Comparison of ENCODE assay signal across 24 cellular contexts in genomic region chr19:5941673-5942072, GRCh38. TPM values are rescaled to one million over a fixed set of nuclear protein-coding genes. Genes with fewer than 3 reads are reported as not detected.
A peak's percentile ranks its signal among the peaks of the same experiment; 100 is the strongest.
DNase-seq lines count a peak whose midpoint lies in the region; ATAC-seq and TF ChIP-seq lines count a peak whose summit lies in the region.
"Had no signal": no experiment of that assay in that cellular context is flagged by ENCODE, and none has a peak within 500 bp of the region (broad histone marks: within the 10 kb centered on the region; RNA-seq: fewer than 3 reads in every experiment).

No MANE protein-coding gene starts in this region.

- no peak for TF ChIP-seq CTCF in esophagus squamous epithelium (IDR thresholded peaks at IDR 0.05)
- no peak for TF ChIP-seq CTCF in nephron (IDR thresholded peaks at IDR 0.05; ENCODE audit: unreplicated experiment in 3 of 3)
- no peak for TF ChIP-seq CTCF in transverse colon (IDR thresholded peaks at IDR 0.05)

- in situ Hi-C loops in transverse colon (cut with MboI; ENCODE audit: low pct_ligation_motif_present in 1 of 4, low pct_unique_long_range_greater_than_20kb in 1 of 4, low sequenced_read_pairs in 3 of 4) = no loop called here

- TF ChIP-seq POLR2A in esophagus squamous epithelium (IDR thresholded peaks at IDR 0.05) = no peak
- no peak for TF ChIP-seq POLR2A in transverse colon (IDR thresholded peaks at IDR 0.05)

- no peak for TF ChIP-seq EP300 in transverse colon (IDR thresholded peaks at IDR 0.05; ENCODE audit: low read depth)

- H3K9me3 ChIP-seq in esophagus squamous epithelium = no peaks in the 10 kb centered on the region
- no peaks in the 10 kb centered on the region for H3K9me3 ChIP-seq in transverse colon
- H3K9me3 ChIP-seq: adrenal gland, upper lobe of left lung had no signal

- H3K36me3 ChIP-seq in esophagus squamous epithelium (peaks cover 10 to 69% (median 11%) of the 10 kb centered on the region in 3 donors), transverse colon (peaks cover 0 to 12% (median 5%) of the 10 kb centered on the region in 4 donors)

- H3K27me3 ChIP-seq in esophagus squamous epithelium = no peaks in the 10 kb centered on the region
- no peaks in the 10 kb centered on the region for H3K27me3 ChIP-seq in transverse colon
- H3K27me3 ChIP-seq: adrenal gland, foreskin keratinocyte, upper lobe of left lung had no signal

- H3K4me1 Mint-ChIP-seq in activated T-cell treated with anti-CD3 and anti-CD28 coated beads, Interleukin-2, amount 50 U/mL, for 72 hours (ENCODE audit: low read depth) = peaks cover 30% of the 10 kb centered on the region
- peaks cover 70% of the 10 kb centered on the region for H3K4me1 Mint-ChIP-seq in nephron

- intact Hi-C loops in esophagus squamous epithelium (cut with DNase I) (no loop called here), transverse colon (cut with DNase I; ENCODE audit: low total_unique reads) (no loop called here)

- no peak for DNase-seq in activated T-cell treated with anti-CD3 and anti-CD28 coated beads, Interleukin-2, amount 50 U/mL, for 72 hours
- DNase-seq in activated T-cell treated with anti-CD3 and anti-CD28 coated beads for 4 hours = no peak
- DNase-seq in esophagus squamous epithelium (lab: John Stamatoyannopoulos, UW) = no peak
- DNase-seq in transverse colon = no peak
- no peak for DNase-seq in DMS153 (lab: John Stamatoyannopoulos, UW)
- DNase-seq in LoVo (ENCODE audit: low spot score) = no peak
- DNase-seq: activated naive CD4-positive, alpha-beta T cell treated with anti-CD3 and anti-CD28 coated beads, Interleukin-2, amount 10 ng/mL, durations not matched to agents 7 days and 5 days; adrenal gland; cerebellar nuclear complex; dermis blood vessel endothelial cell; foreskin keratinocyte; KBM-7; mammary epithelial cell; NCI-H1105; NCI-H2029; upper lobe of left lung had no signal

- peaks cover 0 to 8% of the 10 kb centered on the region in 2 donors for H3K36me3 Mint-ChIP-seq in activated T-cell treated with anti-CD3 and anti-CD28 coated beads, Interleukin-2, amount 50 U/mL, for 72 hours (ENCODE audit: insufficient read depth in 2 of 2)
- H3K36me3 Mint-ChIP-seq in nephron (ENCODE audit: low read depth) = peaks cover 47% of the 10 kb centered on the region

- no peak for ATAC-seq in activated T-cell treated with anti-CD3 and anti-CD28 coated beads, Interleukin-2, amount 50 U/mL, for 72 hours (replicated peaks in 1 of 2)
- ATAC-seq in GM19035 (IDR thresholded peaks at IDR 0.05; ENCODE audit: unreplicated experiment) = no peak
- ATAC-seq: activated T-helper 17 cell treated with anti-CD3 and anti-CD28 coated beads, Interleukin-2, amount 50 U/mL, for 72 hours; esophagus mucosa; foreskin keratinocyte; stimulated activated memory B cell treated with anti-CD40 and anti-IgM and Interleukin-4, amounts not matched to agents 10 μg/mL and 1 μg/mL and 100 μg/mL, for 72 hours had no signal

- H3K4me3 ChIP-seq in esophagus squamous epithelium (no peak overlapping the region), transverse colon (no peak overlapping the region)
- H3K4me3 ChIP-seq: adrenal gland, SK-N-MC, upper lobe of left lung had no signal

- WGBS in esophagus squamous epithelium, 2 donors = 77 to 86% methylated on average over 4 of the region's 11 CpGs
- 83 to 94% methylated on average over 5 to 11 of the region's 11 CpGs for WGBS in transverse colon (ENCODE audit: low coverage in 1 of 2), 2 donors

- H3K4me3 Mint-ChIP-seq in activated T-cell treated with anti-CD3 and anti-CD28 coated beads, Interleukin-2, amount 50 U/mL, for 72 hours = no peak overlapping the region
- peak overlapping the region in 2 of 3 experiments; percentile 6 to 20 for H3K4me3 Mint-ChIP-seq in nephron
- H3K4me3 Mint-ChIP-seq: activated naive CD4-positive, alpha-beta T cell treated with anti-CD3 and anti-CD28 coated beads, Interleukin-2, amount 10 ng/mL, durations not matched to agents 7 days and 5 days; activated T-helper 17 cell treated with anti-CD3 and anti-CD28 coated beads, Interleukin-2, amount 50 U/mL, for 72 hours; stimulated activated memory B cell treated with anti-CD40 and anti-IgM and Interleukin-4, amounts not matched to agents 10 μg/mL and 1 μg/mL and 100 μg/mL, for 72 hours; T-helper 1 cell treated with Interleukin-12 subunit alpha and Interleukin-12 subunit beta and Interleukin-4 antibody, amounts not matched to agents 30 μg/mL and 1 μg/mL, for 36 hours had no signal

- H3K27ac Mint-ChIP-seq in activated T-cell treated with anti-CD3 and anti-CD28 coated beads, Interleukin-2, amount 50 U/mL, for 72 hours = peak overlapping the region; percentile 54
- H3K27ac Mint-ChIP-seq in nephron = peak overlapping the region; percentile 81 to 98 (median 86)
- H3K27ac Mint-ChIP-seq: activated naive CD4-positive, alpha-beta T cell treated with anti-CD3 and anti-CD28 coated beads, Interleukin-2, amount 10 ng/mL, durations not matched to agents 7 days and 5 days; activated T-helper 17 cell treated with anti-CD3 and anti-CD28 coated beads, Interleukin-2, amount 50 U/mL, for 72 hours; stimulated activated memory B cell treated with anti-CD40 and anti-IgM and Interleukin-4, amounts not matched to agents 10 μg/mL and 1 μg/mL and 100 μg/mL, for 72 hours; T-helper 1 cell treated with Interleukin-12 subunit alpha and Interleukin-12 subunit beta and Interleukin-4 antibody, amounts not matched to agents 30 μg/mL and 1 μg/mL, for 36 hours had no signal

- no peaks in the 10 kb centered on the region for H3K9me3 Mint-ChIP-seq in activated T-cell treated with anti-CD3 and anti-CD28 coated beads, Interleukin-2, amount 50 U/mL, for 72 hours
- H3K9me3 Mint-ChIP-seq in nephron = no peaks in the 10 kb centered on the region
- H3K9me3 Mint-ChIP-seq: activated naive CD4-positive, alpha-beta T cell treated with anti-CD3 and anti-CD28 coated beads, Interleukin-2, amount 10 ng/mL, durations not matched to agents 7 days and 5 days; activated T-helper 17 cell treated with anti-CD3 and anti-CD28 coated beads, Interleukin-2, amount 50 U/mL, for 72 hours; stimulated activated memory B cell treated with anti-CD40 and anti-IgM and Interleukin-4, amounts not matched to agents 10 μg/mL and 1 μg/mL and 100 μg/mL, for 72 hours; T-helper 1 cell treated with Interleukin-12 subunit alpha and Interleukin-12 subunit beta and Interleukin-4 antibody, amounts not matched to agents 30 μg/mL and 1 μg/mL, for 36 hours had no signal

- H3K27ac ChIP-seq in esophagus squamous epithelium (peak overlapping the region in 3 of 4 donors; percentile 44 to 59 (median 49)), transverse colon (peak overlapping the region; percentile 17 to 78 (median 66))
- H3K27ac ChIP-seq: C4-2B, foreskin keratinocyte, SK-N-MC, upper lobe of left lung had no signal

- H3K4me1 ChIP-seq in esophagus squamous epithelium (peaks cover 0 to 35% (median 21%) of the 10 kb centered on the region in 3 donors), transverse colon (peaks cover 9 to 45% (median 20%) of the 10 kb centered on the region in 4 donors)
- H3K4me1 ChIP-seq: foreskin keratinocyte had no signal

- H3K27me3 Mint-ChIP-seq in activated T-cell treated with anti-CD3 and anti-CD28 coated beads, Interleukin-2, amount 50 U/mL, for 72 hours (ENCODE audit: low read depth) = no peaks in the 10 kb centered on the region
- no peaks in the 10 kb centered on the region for H3K27me3 Mint-ChIP-seq in nephron (ENCODE audit: low read depth)
- H3K27me3 Mint-ChIP-seq: activated naive CD4-positive, alpha-beta T cell treated with anti-CD3 and anti-CD28 coated beads, Interleukin-2, amount 10 ng/mL, durations not matched to agents 7 days and 5 days; activated T-helper 17 cell treated with anti-CD3 and anti-CD28 coated beads, Interleukin-2, amount 50 U/mL, for 72 hours; stimulated activated memory B cell treated with anti-CD40 and anti-IgM and Interleukin-4, amounts not matched to agents 10 μg/mL and 1 μg/mL and 100 μg/mL, for 72 hours had no signal

RNA-seq across cellular contexts. Expression of gene CAPS, which starts 27.6 kb away (rescaled TPM):
- 10 to 100 TPM; 12.9 to 20.9 TPM for total RNA-seq in activated T-cell treated with anti-CD3 and anti-CD28 coated beads, Interleukin-2, amount 50 U/mL, for 72 hours
- total RNA-seq in esophagus squamous epithelium (10 to 100 TPM in 2 of 4 donors, 1 to 10 TPM in 2; 3.3 to 13.7 (median 7.3) TPM), transverse colon (10 to 100 TPM; 24.6 to 57.3 (median 38.0) TPM)

RNA-seq across cellular contexts. Expression of gene RANBP3, which starts 36.3 kb away (rescaled TPM):
- 100 to 1,000 TPM in 1 of 2 donors, 10 to 100 TPM in 1; 89.2 to 108 TPM for total RNA-seq in activated T-cell treated with anti-CD3 and anti-CD28 coated beads, Interleukin-2, amount 50 U/mL, for 72 hours
- total RNA-seq in esophagus squamous epithelium (10 to 100 TPM; 38.0 to 77.8 (median 39.6) TPM), transverse colon (100 to 1,000 TPM in 1 of 4 donors, 10 to 100 TPM in 3; 58.9 to 175 (median 65.0) TPM)

RNA-seq across cellular contexts. Expression of gene VMAC, which starts 37.0 kb away (rescaled TPM):
- total RNA-seq in activated T-cell treated with anti-CD3 and anti-CD28 coated beads, Interleukin-2, amount 50 U/mL, for 72 hours = 10 to 100 TPM in 1 of 2 donors, 1 to 10 TPM in 1; 8.7 to 10.5 TPM
- 1 to 10 TPM; 3.1 to 8.6 (median 5.6) TPM for total RNA-seq in esophagus squamous epithelium
- 10 to 100 TPM in 2 of 4 donors, 1 to 10 TPM in 2; 8.9 to 59.5 (median 18.4) TPM for total RNA-seq in transverse colon

RNA-seq across cellular contexts. Expression of gene NDUFA11, which starts 38.1 kb away (rescaled TPM):
- total RNA-seq in activated T-cell treated with anti-CD3 and anti-CD28 coated beads, Interleukin-2, amount 50 U/mL, for 72 hours = 100 to 1,000 TPM; 158 to 174 TPM
- total RNA-seq in esophagus squamous epithelium (100 to 1,000 TPM; 204 to 277 (median 234) TPM), transverse colon (100 to 1,000 TPM; 149 to 352 (median 235) TPM)

Comparison
In these comparisons a context has a peak if more than half of its experiments do, and no peak if none do; other contexts are left out.
1. H3K4me3 Mint-ChIP-seq: peak in nephron (2 of 3); none in activated T-cell treated with anti-CD3 and anti-CD28 coated beads, Interleukin-2, amount 50 U/mL, for 72 hours (0 of 2).